In the genomic region with DNA sequence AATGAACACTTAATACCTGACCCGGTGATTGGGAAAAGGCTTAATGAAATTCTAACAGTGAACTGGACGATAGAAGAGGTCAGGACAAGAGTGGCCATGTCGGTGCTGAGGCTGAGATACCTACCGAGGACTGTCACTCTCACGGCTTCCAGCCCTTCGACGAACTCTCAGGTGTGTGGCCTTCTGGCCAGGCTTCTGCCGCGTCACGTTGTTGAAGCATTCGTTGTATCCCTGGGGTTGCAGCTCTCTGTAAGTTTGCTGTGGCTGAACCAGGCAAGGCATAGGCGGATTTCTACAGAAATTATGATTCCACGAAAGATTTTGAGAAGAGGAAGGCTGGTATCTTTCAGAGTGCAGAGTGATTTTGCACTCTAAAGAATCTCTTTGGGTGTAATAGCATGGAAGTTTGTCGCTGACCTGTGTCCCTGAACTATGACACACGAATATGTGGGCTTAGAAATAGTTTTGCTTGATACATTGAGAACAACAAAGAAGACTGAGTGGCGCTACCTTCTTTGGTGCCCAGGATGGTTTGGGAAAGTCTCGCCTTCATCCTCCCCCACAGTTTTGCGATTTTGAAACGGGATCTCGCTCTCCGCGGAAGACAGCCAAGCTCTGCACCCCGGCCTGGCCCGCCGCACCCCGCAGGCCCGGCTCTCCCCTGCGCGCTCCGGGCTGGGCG, we compare ENCODE assay signal across 1 cellular context.
TF ChIP-seq lines count a peak whose summit lies in the region.

No MANE protein-coding gene starts in this region.

TF ChIP-seq in GM12878, 131 proteins besides CTCF, POLR2A, EP300 and RAD21:
- peak; percentile 36 for TF ChIP-seq SUZ12 (IDR thresholded peaks at IDR 0.05; ENCODE audit: unreplicated experiment)
- no peak for TF ChIP-seq MEF2B (IDR thresholded peaks at IDR 0.05; ENCODE audit: partially characterized antibody, poor library complexity, severe bottlenecking)
- no peak for TF ChIP-seq MYC (IDR thresholded peaks at IDR 0.05; ENCODE audit: insufficient read depth, insufficient read length, insufficient replicate concordance, low read length, severe bottlenecking)
